ENCODE assay signal across 17 cellular contexts in the genomic region with DNA sequence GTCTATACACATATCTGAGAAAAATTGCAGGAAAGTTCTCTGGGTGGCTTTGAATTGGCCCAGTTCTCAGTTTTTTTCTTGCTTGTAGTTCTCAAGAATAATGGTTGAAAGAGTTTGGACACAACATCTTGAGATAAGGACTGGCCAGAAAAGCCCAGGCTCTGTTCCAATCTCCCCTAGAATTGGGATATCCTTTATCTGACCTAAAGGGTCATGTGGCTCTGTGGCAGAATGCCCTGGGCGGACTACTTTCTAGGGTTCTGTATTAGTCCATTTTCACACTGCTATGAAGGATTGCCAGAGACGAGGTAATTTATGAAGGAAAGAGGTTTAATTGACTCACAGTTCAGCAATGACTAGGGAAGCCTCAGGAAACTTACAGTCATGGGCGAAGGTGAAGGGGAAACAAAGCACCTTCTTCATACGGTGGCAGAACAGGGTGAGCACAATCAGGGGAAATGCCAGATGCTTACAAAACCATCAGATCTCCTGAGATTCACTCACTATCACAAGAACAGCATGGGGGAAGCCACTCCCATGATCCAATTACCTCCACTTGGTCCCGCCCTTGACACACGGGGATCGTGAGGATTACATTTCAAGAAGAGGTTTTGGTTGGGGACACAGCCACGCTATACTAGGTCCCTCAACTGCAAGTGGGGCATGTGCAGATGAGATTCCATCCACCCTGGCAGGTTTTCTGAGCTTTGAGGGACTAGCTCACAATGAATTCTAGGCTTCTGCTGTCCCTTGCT.
DNase-seq lines count a peak whose midpoint lies in the region; ATAC-seq, FAIRE-seq and TF ChIP-seq lines count a peak whose summit lies in the region.
"Had no signal": no experiment of that assay in that cellular context is flagged by ENCODE, and none has a peak within 500 bp of the region (broad histone marks: within the 10 kb centered on the region; RNA-seq: fewer than 3 reads in every experiment).

No MANE protein-coding gene starts in this region.

- H2BK120ac ChIP-seq in H9 (ENCODE audit: low read depth, low read length, poor library complexity, severe bottlenecking) (no peak overlapping the region), mesendoderm (ENCODE audit: low read depth, low read length) (no peak overlapping the region)

- H4K20me1 ChIP-seq in H9 (ENCODE audit: control insufficient read depth, insufficient read depth, insufficient read length) = no peaks in the 10 kb centered on the region
- H4K20me1 ChIP-seq in HepG2 (ENCODE audit: insufficient read depth, low read length) = no peaks in the 10 kb centered on the region

- peaks cover 2 to 15% (median 6%) of the 10 kb centered on the region in 3 experiments for H3K36me3 Mint-ChIP-seq in H9 (ENCODE audit: insufficient read depth in 1 of 3, low read depth in 3 of 3)
- peaks cover 9% of the 10 kb centered on the region for H3K36me3 Mint-ChIP-seq in endodermal cell (ENCODE audit: low read depth)
- H3K36me3 Mint-ChIP-seq in activated CD4-positive, alpha-beta T cell treated with anti-CD3 and anti-CD28 coated beads, Interleukin-2, amount 10 ng/mL, durations not matched to agents 24 days and 14 days (ENCODE audit: low read depth) = no peaks in the 10 kb centered on the region
- H3K36me3 Mint-ChIP-seq: CD4-positive, CD25-positive, alpha-beta regulatory T cell had no signal

- H2AK5ac ChIP-seq in H9 (ENCODE audit: insufficient read length, low read length) (no peak overlapping the region), mesendoderm (ENCODE audit: low read length) (no peak overlapping the region)

- in situ Hi-C loops in HepG2 (cut with HindIII; ENCODE audit: extremely low pct_ligation_motif_present, low pct_unique_long_range_greater_than_20kb) = no loop called here

- no peak overlapping the region for H3K27ac Mint-ChIP-seq in H9
- H3K27ac Mint-ChIP-seq in endodermal cell = no peak overlapping the region
- H3K27ac Mint-ChIP-seq in activated CD4-positive, alpha-beta T cell treated with anti-CD3 and anti-CD28 coated beads, Interleukin-2, amount 10 ng/mL, durations not matched to agents 24 days and 14 days = no peak overlapping the region
- H3K27ac Mint-ChIP-seq: CD4-positive, CD25-positive, alpha-beta regulatory T cell had no signal

- no peak overlapping the region for H3K4me3 Mint-ChIP-seq in H9
- H3K4me3 Mint-ChIP-seq in endodermal cell = no peak overlapping the region
- no peak overlapping the region for H3K4me3 Mint-ChIP-seq in activated CD4-positive, alpha-beta T cell treated with anti-CD3 and anti-CD28 coated beads, Interleukin-2, amount 10 ng/mL, durations not matched to agents 24 days and 14 days
- H3K4me3 Mint-ChIP-seq: CD4-positive, CD25-positive, alpha-beta regulatory T cell had no signal

- H3K4me3 ChIP-seq in A673 (ENCODE audit: low read depth, low read length, poor library complexity, severe bottlenecking) (no peak overlapping the region), endodermal cell (ENCODE audit: low read length) (no peak overlapping the region), mesendoderm (ENCODE audit: low read length) (no peak overlapping the region), HepG2 (replicated peaks in 1 of 3; ENCODE audit: insufficient read depth in 1 of 3, low read depth in 2 of 3, low read length in 3 of 3) (no peak overlapping the region)
- H3K4me3 ChIP-seq: GM23248, K562, MG63, Peyer's patch, SJSA1 had no signal

- peaks cover 14% of the 10 kb centered on the region for H3K36me3 ChIP-seq in A673 (ENCODE audit: insufficient read depth, low read length, poor library complexity, severe bottlenecking)
- H3K36me3 ChIP-seq in endodermal cell (ENCODE audit: control insufficient read depth, insufficient read depth, low read length) = no peaks in the 10 kb centered on the region
- H3K36me3 ChIP-seq in mesendoderm (ENCODE audit: control insufficient read depth, insufficient read depth, low read length) = no peaks in the 10 kb centered on the region
- no peaks in the 10 kb centered on the region for H3K36me3 ChIP-seq in HepG2 (replicated peaks in 1 of 2; ENCODE audit: control insufficient read depth in 1 of 2, insufficient read depth in 2 of 2, low read length in 2 of 2)
- H3K36me3 ChIP-seq: MG63, Peyer's patch, SJSA1 had no signal

- no peak overlapping the region for H2BK15ac ChIP-seq in H9 (ENCODE audit: low read depth, low read length)
- peak overlapping the region; percentile 23 for H2BK15ac ChIP-seq in mesendoderm (replicated peaks; ENCODE audit: low read depth)

- H3K9me3 Mint-ChIP-seq in H9 (peaks cover 15 to 20% of the 10 kb centered on the region in 2 experiments), endodermal cell (peaks cover 22% of the 10 kb centered on the region)
- H3K9me3 Mint-ChIP-seq in activated CD4-positive, alpha-beta T cell treated with anti-CD3 and anti-CD28 coated beads, Interleukin-2, amount 10 ng/mL, durations not matched to agents 24 days and 14 days = peaks cover 9% of the 10 kb centered on the region

- H3K79me1 ChIP-seq in H9 (ENCODE audit: insufficient read depth, low read depth, low read length, poor library complexity, severe bottlenecking) = no peaks in the 10 kb centered on the region
- H3K79me1 ChIP-seq in mesendoderm (ENCODE audit: low read length) = no peaks in the 10 kb centered on the region

- H2BK12ac ChIP-seq in H9 (ENCODE audit: insufficient read length, low read depth, low read length) = no peak overlapping the region

- H3K4me1 ChIP-seq in A673 (ENCODE audit: insufficient read depth, low read length, poor library complexity, severe bottlenecking) (peaks cover 64% of the 10 kb centered on the region), H9 (ENCODE audit: insufficient read depth, low read length) (no peaks in the 10 kb centered on the region), endodermal cell (ENCODE audit: control insufficient read depth, insufficient read depth, low read length) (no peaks in the 10 kb centered on the region), mesendoderm (ENCODE audit: control insufficient read depth, low read depth, low read length) (no peaks in the 10 kb centered on the region), HepG2 (ENCODE audit: insufficient read depth, low read length) (no peaks in the 10 kb centered on the region)
- H3K4me1 ChIP-seq: Peyer's patch, SJSA1 had no signal

- H4K5ac ChIP-seq in H9 (ENCODE audit: insufficient read length, low read depth, low read length) = no peak overlapping the region
- H4K5ac ChIP-seq in mesendoderm (ENCODE audit: low read length) = no peak overlapping the region

- H3K18ac ChIP-seq in H9 (ENCODE audit: insufficient read length, low read depth, low read length) (no peak overlapping the region), mesendoderm (ENCODE audit: low read length) (no peak overlapping the region)

- peaks cover 20% of the 10 kb centered on the region for H3K9me3 ChIP-seq in A673 (ENCODE audit: low read depth, low read length, poor library complexity, severe bottlenecking)
- H3K9me3 ChIP-seq in H9 (ENCODE audit: control insufficient read depth, low read depth, low read length) = no peaks in the 10 kb centered on the region
- H3K9me3 ChIP-seq in endodermal cell (ENCODE audit: control insufficient read depth, low read length) = peaks cover 15% of the 10 kb centered on the region
- peaks cover 87% of the 10 kb centered on the region for H3K9me3 ChIP-seq in HepG2 (ENCODE audit: low read length)
- H3K9me3 ChIP-seq: MG63, Peyer's patch, SJSA1 had no signal

- no peak overlapping the region for H3K4me2 ChIP-seq in H9 (ENCODE audit: insufficient read depth, insufficient read length, low read length)
- no peak overlapping the region for H3K4me2 ChIP-seq in mesendoderm (ENCODE audit: low read length)
- no peak overlapping the region for H3K4me2 ChIP-seq in HepG2 (ENCODE audit: low read depth, low read length)

- H3K14ac ChIP-seq in H9 (ENCODE audit: insufficient read depth, low read length) = no peak overlapping the region

- H2AFZ ChIP-seq in H9 (ENCODE audit: low read length) (no peak overlapping the region), HepG2 (ENCODE audit: low read length) (no peak overlapping the region)
- H2AFZ ChIP-seq: GM23248 had no signal

- TF ChIP-seq EP300 in HepG2 (IDR thresholded peaks at IDR 0.05; ENCODE audit: low read depth in 2 of 2, low read length in 2 of 2) (no peak), HepG2 (CRISPR knock-in tag; IDR thresholded peaks at IDR 0.05; ENCODE audit: borderline replicate concordance) (no peak)

- no peak for TF ChIP-seq POLR2A in HepG2 (IDR thresholded peaks at IDR 0.05; ENCODE audit: insufficient read depth in 1 of 2, low read depth in 2 of 2, low read length in 2 of 2)

- DNase-seq in A673 (ENCODE audit: low spot score) = peak; percentile 55
- peak; percentile 43 for DNase-seq in H9
- peak; percentile 45 for DNase-seq in endodermal cell
- DNase-seq in mesendoderm = peak; percentile 55
- DNase-seq in NCI-H187 treated with DMSO at 0.1 percent for 48 hours (lab: John Stamatoyannopoulos, UW) = no peak
- DNase-seq in HepG2 (ENCODE audit: low spot score) = no peak
- no peak for DNase-seq in activated CD4-positive, alpha-beta T cell treated with anti-CD3 and anti-CD28 coated beads, Interleukin-2, amount 10 ng/mL, durations not matched to agents 24 days and 14 days
- DNase-seq: CD4-positive, CD25-positive, alpha-beta regulatory T cell; GM23248; HCEC 1CT; MG63; NCI-H1417; NCI-H1694 treated with DMSO at 0.1 percent for 48 hours; NCI-H345; Peyer's patch had no signal

- peak overlapping the region; percentile 83 for H3K27ac ChIP-seq in A673 (ENCODE audit: low read depth, low read length, poor library complexity, severe bottlenecking)
- H3K27ac ChIP-seq in H9 (ENCODE audit: insufficient read length, low read depth, low read length) = no peak overlapping the region
- no peak overlapping the region for H3K27ac ChIP-seq in endodermal cell (ENCODE audit: low read depth, low read length)
- no peak overlapping the region for H3K27ac ChIP-seq in mesendoderm (ENCODE audit: low read depth, low read length)
- H3K27ac ChIP-seq in HepG2 (ENCODE audit: extremely low read length, insufficient read depth, low read length) = no peak overlapping the region
- H3K27ac ChIP-seq: GM23248, Peyer's patch, SJSA1 had no signal

- H2BK5ac ChIP-seq in H9 (ENCODE audit: insufficient read length, low read length) = no peak overlapping the region
- no peak overlapping the region for H2BK5ac ChIP-seq in mesendoderm (ENCODE audit: low read length)

- FAIRE-seq in HepG2 (lab: Jason Lieb, UNC) = no peak
- FAIRE-seq: K562 had no signal

- H3K9ac ChIP-seq in H9 (ENCODE audit: extremely low read depth, insufficient read length, low read length) (no peak overlapping the region), endodermal cell (ENCODE audit: extremely low read depth, low read length, poor library complexity, severe bottlenecking) (no peak overlapping the region), mesendoderm (ENCODE audit: low read length) (no peak overlapping the region), HepG2 (ENCODE audit: insufficient read depth, low read depth, low read length) (no peak overlapping the region)
- H3K9ac ChIP-seq: GM23248 had no signal

- TF ChIP-seq CTCF in A673 (conservative IDR thresholded peaks at IDR 0.05; ENCODE audit: low read depth, low read length) (no peak), H9 (conservative IDR thresholded peaks at IDR 0.05) (no peak), endodermal cell (conservative IDR thresholded peaks at IDR 0.05) (no peak), HepG2 (CRISPR knock-in tag; IDR thresholded peaks at IDR 0.05) (no peak)

- intact Hi-C loops in A673 (cut with micrococcal nuclease; ENCODE audit: unreplicated experiment) = loop anchor here (2.0 to 10.0 kb wide), 4 partner anchors 299 to 789 kb away; no protein-coding TSS in a partner anchor
- intact Hi-C loops in HepG2 (cut with micrococcal nuclease; ENCODE audit: unreplicated experiment) = no loop called here
- intact Hi-C loops in activated CD4-positive, alpha-beta T cell treated with anti-CD3 and anti-CD28 coated beads, Interleukin-2, amount 10 ng/mL, durations not matched to agents 24 days and 14 days (cut with micrococcal nuclease) = no loop called here

- H3K56ac ChIP-seq in H9 (ENCODE audit: insufficient read length, low read depth, low read length) = no peak overlapping the region
- no peak overlapping the region for H3K56ac ChIP-seq in mesendoderm (ENCODE audit: low read length)

- WGBS in H9 (ENCODE audit: extremely low coverage, insufficient read length, low lambda C conversion rate) = no CpG with 5 or more reads among the region's 8 CpGs
- 88 to 93% methylated on average over 5 to 8 of the region's 8 CpGs for WGBS in endodermal cell (ENCODE audit: insufficient coverage in 1 of 2, insufficient read length in 1 of 2), 2 experiments
- no CpG with 5 or more reads among the region's 8 CpGs for WGBS in mesendoderm (ENCODE audit: extremely low coverage, insufficient coverage, low lambda C conversion rate)
- 25% methylated on average over 8 of the region's 8 CpGs for WGBS in HepG2 (ENCODE audit: low lambda C conversion rate)

- BruUV-seq in A673 (replicated peaks; lab: Mats Ljungman, UMichigan) (no TSS peak), HepG2 (replicated peaks; lab: Mats Ljungman, UMichigan) (no TSS peak)

- H4K8ac ChIP-seq in H9 (replicated peaks; ENCODE audit: insufficient read length, low read depth, low read length) (no peak overlapping the region), mesendoderm (ENCODE audit: low read depth, low read length) (no peak overlapping the region)

- H3K23me2 ChIP-seq in H9 (ENCODE audit: insufficient read length, low read depth, low read length, poor library complexity, severe bottlenecking) = no peaks in the 10 kb centered on the region

- POLR2A ChIA-PET in A673 (lab: Charles Lee; ENCODE audit: low non-redundant PET) = no interaction called here
- POLR2A ChIA-PET in HepG2 (lab: Yijun Ruan, JAX) = no interaction called here

- no peak for TF ChIP-seq RAD21 in HepG2 (CRISPR knock-in tag; IDR thresholded peaks at IDR 0.05)

- H3K27me3 ChIP-seq in A673 (replicated peaks; ENCODE audit: insufficient read depth, low read depth, low read length, poor library complexity) (no peaks in the 10 kb centered on the region), H9 (ENCODE audit: insufficient read depth, low read length) (no peaks in the 10 kb centered on the region), endodermal cell (ENCODE audit: control insufficient read depth, insufficient read depth, low read length, poor library complexity, severe bottlenecking) (no peaks in the 10 kb centered on the region), mesendoderm (ENCODE audit: insufficient read depth, low read length, poor library complexity) (no peaks in the 10 kb centered on the region), HepG2 (ENCODE audit: control insufficient read depth in 1 of 2, insufficient read depth in 2 of 2, low read length in 2 of 2) (no peaks in the 10 kb centered on the region)
- H3K27me3 ChIP-seq: MG63, Peyer's patch, SJSA1 had no signal

- H3K23ac ChIP-seq in H9 (ENCODE audit: insufficient read length, low read depth, low read length) (no peak overlapping the region), mesendoderm (ENCODE audit: low read length) (no peak overlapping the region)

- no peak overlapping the region for H4K91ac ChIP-seq in H9 (ENCODE audit: insufficient read length, low read depth, low read length)

- H3K79me2 ChIP-seq in H9 (ENCODE audit: insufficient read depth, low read length) = no peaks in the 10 kb centered on the region
- no peaks in the 10 kb centered on the region for H3K79me2 ChIP-seq in mesendoderm (ENCODE audit: control insufficient read depth, insufficient read depth, low read length)
- H3K79me2 ChIP-seq in HepG2 (ENCODE audit: insufficient read depth, low read length) = no peaks in the 10 kb centered on the region

- no peak overlapping the region for H3T11ph ChIP-seq in H9 (ENCODE audit: low read length)

- CTCF ChIA-PET in A673 (lab: Charles Lee) = no interaction called here
- CTCF ChIA-PET in HepG2 (lab: Yijun Ruan, JAX; ENCODE audit: low intra/inter-chr PET ratio, low total read pairs) = no interaction called here

- no peaks in the 10 kb centered on the region; the same call in 1 of the 2 replicates for H3K27me3 Mint-ChIP-seq in H9 (ENCODE audit: low read depth)
- H3K27me3 Mint-ChIP-seq in endodermal cell (ENCODE audit: insufficient read depth) = no peaks in the 10 kb centered on the region
- H3K27me3 Mint-ChIP-seq in activated CD4-positive, alpha-beta T cell treated with anti-CD3 and anti-CD28 coated beads, Interleukin-2, amount 10 ng/mL, durations not matched to agents 24 days and 14 days = no peaks in the 10 kb centered on the region
- H3K27me3 Mint-ChIP-seq: CD4-positive, CD25-positive, alpha-beta regulatory T cell had no signal

- H3K4ac ChIP-seq in H9 (ENCODE audit: low read depth, low read length) = no peak overlapping the region
- H3K4ac ChIP-seq in mesendoderm (ENCODE audit: low read depth, low read length) = no peak overlapping the region

- H3K4me1 Mint-ChIP-seq in H9 (peaks cover 0 to 6% of the 10 kb centered on the region in 2 experiments; a peak in 2 of 4 replicates), endodermal cell (peaks cover 4% of the 10 kb centered on the region)
- H3K4me1 Mint-ChIP-seq in activated CD4-positive, alpha-beta T cell treated with anti-CD3 and anti-CD28 coated beads, Interleukin-2, amount 10 ng/mL, durations not matched to agents 24 days and 14 days = no peaks in the 10 kb centered on the region
- H3K4me1 Mint-ChIP-seq: CD4-positive, CD25-positive, alpha-beta regulatory T cell had no signal

- H2BK20ac ChIP-seq in H9 (ENCODE audit: low read depth, low read length, poor library complexity, severe bottlenecking) = no peak overlapping the region

- no peak for ATAC-seq in HepG2
- ATAC-seq: K562 had no signal

Comparison
In these comparisons a context has a peak if more than half of its experiments do, and no peak if none do; other contexts are left out.
1. DNase-seq: peak in A673 (single experiment), H9 (single experiment), endodermal cell (single experiment) and mesendoderm (single experiment); none in NCI-H187 treated with DMSO at 0.1 percent for 48 hours (single experiment), HepG2 (single experiment) and activated CD4-positive, alpha-beta T cell treated with anti-CD3 and anti-CD28 coated beads, Interleukin-2, amount 10 ng/mL, durations not matched to agents 24 days and 14 days (single experiment).